26 cellular contexts compared by ENCODE assay signal in genomic region chr1:89883030-89883379, GRCh38.
"Had no signal": no experiment of that assay in that cellular context is flagged by ENCODE, and none has a peak within 500 bp of the region (broad histone marks: within the 10 kb centered on the region; RNA-seq: fewer than 3 reads in every experiment).

No MANE protein-coding gene starts in this region.

- H3K27ac Mint-ChIP-seq: activated CD4-positive, alpha-beta memory T cell treated with anti-CD3 and anti-CD28 coated beads, Interleukin-2, amount 10 ng/mL, durations not matched to agents 7 days and 5 days; activated CD4-positive, alpha-beta T cell treated with anti-CD3 and anti-CD28 coated beads for 36 hours; activated naive CD4-positive, alpha-beta T cell treated with anti-CD3 and anti-CD28 coated beads, Interleukin-2, amount 50 U/mL, for 72 hours; activated T-cell treated with anti-CD3 and anti-CD28 coated beads, Interleukin-2, amount 50 U/mL, for 72 hours; T-cell had no signal

- H3K4me1 ChIP-seq: ascending aorta, body of pancreas had no signal

- H3K27ac ChIP-seq: ascending aorta, body of pancreas, SK-N-MC, VCaP had no signal

- H3K9me3 ChIP-seq: ascending aorta, body of pancreas had no signal

- ATAC-seq: activated CD4-positive, alpha-beta T cell treated with anti-CD3 and anti-CD28 coated beads for 36 hours; activated naive CD4-positive, alpha-beta T cell treated with anti-CD3 and anti-CD28 coated beads, Interleukin-2, amount 50 U/mL, for 72 hours; activated naive CD8-positive, alpha-beta T cell treated with anti-CD3 and anti-CD28 coated beads, Interleukin-2, amount 50 U/mL, for 24 hours; activated T-cell treated with anti-CD3 and anti-CD28 coated beads, Interleukin-2, amount 50 U/mL, for 72 hours; body of pancreas; Panc1; Right ventricle myocardium inferior; T-cell had no signal

- H3K4me3 ChIP-seq: ascending aorta, body of pancreas, SK-N-MC had no signal

- H3K4me3 Mint-ChIP-seq: activated CD4-positive, alpha-beta memory T cell treated with anti-CD3 and anti-CD28 coated beads, Interleukin-2, amount 10 ng/mL, durations not matched to agents 7 days and 5 days; activated CD4-positive, alpha-beta T cell treated with anti-CD3 and anti-CD28 coated beads for 36 hours; activated naive CD8-positive, alpha-beta T cell treated with anti-CD3 and anti-CD28 coated beads, Interleukin-2, amount 50 U/mL, for 24 hours; activated T-cell treated with anti-CD3 and anti-CD28 coated beads, Interleukin-2, amount 50 U/mL, for 72 hours; T-cell had no signal

- H3K27me3 ChIP-seq: ascending aorta, body of pancreas had no signal

- H3K27me3 Mint-ChIP-seq: activated CD4-positive, alpha-beta memory T cell treated with anti-CD3 and anti-CD28 coated beads, Interleukin-2, amount 10 ng/mL, durations not matched to agents 7 days and 5 days; activated CD4-positive, alpha-beta T cell treated with anti-CD3 and anti-CD28 coated beads for 36 hours; activated naive CD8-positive, alpha-beta T cell treated with anti-CD3 and anti-CD28 coated beads, Interleukin-2, amount 50 U/mL, for 24 hours; T-cell had no signal

- DNase-seq: activated CD4-positive, alpha-beta memory T cell treated with anti-CD3 and anti-CD28 coated beads, Interleukin-2, amount 10 ng/mL, durations not matched to agents 7 days and 5 days; activated CD4-positive, alpha-beta T cell treated with anti-CD3 and anti-CD28 coated beads for 36 hours; activated CD4-positive, alpha-beta T cell treated with anti-CD3 and anti-CD28 coated beads, Interleukin-2, amount 50 U/mL, for 1 hour; activated CD8-positive, alpha-beta memory T cell treated with anti-CD3 and anti-CD28 coated beads, Interleukin-2, amount 50 U/mL, for 4 hours; activated naive CD8-positive, alpha-beta T cell treated with anti-CD3 and anti-CD28 coated beads, Interleukin-2, amount 50 U/mL, for 24 hours; activated T-cell treated with anti-CD3 and anti-CD28 coated beads, Interleukin-2, amount 50 U/mL, for 72 hours; amniotic stem cell; body of pancreas; KG1; NCI-H1092; NCI-H1694; NCI-H2029; NCI-H2107; NCI-H2171 treated with DMSO at 0.1 percent for 48 hours; NCI-H226; NCI-H510A; NCI-H526 treated with DMSO at 0.1 percent for 48 hours; NCI-H82; RPMI8226; T-cell had no signal

- H3K36me3 ChIP-seq: ascending aorta had no signal
